Comparison of ENCODE assay signal across 2 cellular contexts in genomic region chr1:100834779-100835645, GRCh38.
TF ChIP-seq lines count a peak whose summit lies in the region.

No MANE protein-coding gene starts in this region.

TF ChIP-seq in SK-N-SH, 30 proteins besides CTCF, POLR2A, EP300 and RAD21:
- TF ChIP-seq FOXM1 (IDR thresholded peaks at IDR 0.05; ENCODE audit: low read depth), result no peak

TF ChIP-seq in HepG2, 621 proteins besides CTCF, POLR2A, EP300 and RAD21:
- TF ChIP-seq ZNF362 (CRISPR knock-in tag; IDR thresholded peaks at IDR 0.05; ENCODE audit: borderline replicate concordance) (no peak), ATF6 (CRISPR knock-in tag; conservative IDR thresholded peaks at IDR 0.05) (no peak), ZNF550 (CRISPR knock-in tag; IDR thresholded peaks at IDR 0.05; ENCODE audit: borderline replicate concordance) (no peak), ELF1 (CRISPR knock-in tag; IDR thresholded peaks at IDR 0.05) (no peak), SMC3 (IDR thresholded peaks at IDR 0.05; ENCODE audit: low read length) (peak; percentile 47; the same call in 1 of the 2 replicates), SOX5 (CRISPR knock-in tag; IDR thresholded peaks at IDR 0.05; ENCODE audit: borderline replicate concordance) (no peak), ZMYM3 (CRISPR knock-in tag; IDR thresholded peaks at IDR 0.05) (no peak), STAG1 (CRISPR knock-in tag; IDR thresholded peaks at IDR 0.05) (peak; percentile 61)
